8 cellular contexts compared by ENCODE assay signal in the genomic region with DNA sequence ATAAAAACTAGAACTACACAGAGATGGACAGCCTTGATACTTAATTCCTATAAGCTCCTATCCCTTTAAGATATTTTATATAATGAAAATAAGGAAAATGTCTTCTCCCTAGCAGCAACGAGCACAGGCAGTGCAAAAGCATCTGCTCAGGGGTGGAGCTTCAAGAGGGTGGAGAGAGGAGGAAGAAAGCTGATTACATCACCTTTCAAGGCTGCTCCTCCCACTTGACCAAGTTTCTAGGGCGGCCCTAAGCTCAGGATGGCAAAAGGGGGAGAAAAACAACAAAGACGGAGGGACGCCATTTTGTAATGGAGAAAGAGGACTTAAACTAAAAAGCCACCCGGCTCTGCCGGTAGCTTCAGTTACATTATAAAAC. TPM values are rescaled to one million over a fixed set of nuclear protein-coding genes. Genes with fewer than 3 reads are reported as not detected.
A peak's percentile ranks its signal among the peaks of the same experiment; 100 is the strongest.
DNase-seq lines count a peak whose midpoint lies in the region; ATAC-seq and TF ChIP-seq lines count a peak whose summit lies in the region.

No MANE protein-coding gene starts in this region.

- TF ChIP-seq CTCF in HCT116 (IDR thresholded peaks at IDR 0.05 in 2 of 3, conservative IDR thresholded peaks at IDR 0.05 in 1 of 3; ENCODE audit: borderline replicate concordance in 1 of 3, insufficient read depth in 1 of 3, low read depth in 2 of 3, low read length in 2 of 3), result no peak
- no peak for TF ChIP-seq CTCF in osteoblast (IDR thresholded peaks at IDR 0.05; ENCODE audit: extremely low read depth, low read depth, low read length)
- TF ChIP-seq CTCF in thoracic aorta (IDR thresholded peaks at IDR 0.05), result no peak

- RAD21 ChIA-PET in HCT116 (lab: Charles Lee; ENCODE audit: low non-redundant PET in 1 of 2, low total read pairs in 2 of 2, uncharacterized antibody in 2 of 2, unreplicated experiment in 2 of 2), result interaction anchor here (0.5 to 0.7 kb wide), 2 partner anchors 18 to 19 kb away, joined by 3 to 4 read pairs; no protein-coding TSS in a partner anchor

- peak overlapping the region; percentile 87 for H3K4me2 ChIP-seq in HCT116 (ENCODE audit: low read length)
- peak overlapping the region; percentile 86 for H3K4me2 ChIP-seq in osteoblast (ENCODE audit: insufficient read depth, low read length)

- H4K20me1 ChIP-seq in HCT116 (ENCODE audit: insufficient read depth), result no peaks in the 10 kb centered on the region; the same call in 1 of the 2 replicates
- peaks cover 36% of the 10 kb centered on the region for H4K20me1 ChIP-seq in osteoblast (ENCODE audit: insufficient read depth, low read length)

- peak overlapping the region; percentile 87 for H3K27ac ChIP-seq in HCT116 (ENCODE audit: low read depth, low read length)
- H3K27ac ChIP-seq in osteoblast (ENCODE audit: low read depth, low read length), result peak overlapping the region; percentile 99
- H3K27ac ChIP-seq in thoracic aorta, result peak overlapping the region; percentile 91 to 94

- no TSS peak for BruUV-seq in HCT116 (replicated peaks; lab: Mats Ljungman, UMichigan)

- no peaks in the 10 kb centered on the region for H3K9me3 ChIP-seq in HCT116 (ENCODE audit: control insufficient read depth in 1 of 2, insufficient read depth in 1 of 2, low read depth in 1 of 2, low read length in 2 of 2)
- H3K9me3 ChIP-seq in osteoblast (ENCODE audit: low read depth, low read length), result no peaks in the 10 kb centered on the region
- no peaks in the 10 kb centered on the region for H3K9me3 ChIP-seq in thoracic aorta

- ATAC-seq in HCT116 (peak; percentile 61), thoracic aorta (ENCODE audit: insufficient number of reproducible peaks, low FRiP score, low read depth) (peak; percentile 79)

- peak overlapping the region; percentile 92 to 94 for H3K4me3 ChIP-seq in HCT116 (replicated peaks in 1 of 2; ENCODE audit: low read depth in 1 of 2, low read length in 2 of 2)
- H3K4me3 ChIP-seq in osteoblast (ENCODE audit: insufficient read depth, low read length), result peak overlapping the region; percentile 95
- peak overlapping the region; percentile 76 for H3K4me3 ChIP-seq in thoracic aorta

- TF ChIP-seq RAD21 in HCT116 (IDR thresholded peaks at IDR 0.05; ENCODE audit: low read depth), result no peak

- POLR2A ChIA-PET in HCT116 (lab: Charles Lee), result interaction anchor here (0.7 to 3.5 kb wide), 23 partner anchors 10 to 473 kb away, joined by 3 to 17 read pairs (median 6); a partner anchor contains a TSS

- H3K27me3 ChIP-seq in HCT116 (ENCODE audit: insufficient read depth, low read length) (no peaks in the 10 kb centered on the region), osteoblast (ENCODE audit: insufficient read depth, low read length) (no peaks in the 10 kb centered on the region), thoracic aorta (replicated peaks; ENCODE audit: insufficient read depth) (no peaks in the 10 kb centered on the region)

- peak overlapping the region; percentile 98 for H3K9ac ChIP-seq in HCT116 (ENCODE audit: low read length)

- H3K4me1 ChIP-seq in HCT116 (ENCODE audit: control insufficient read depth in 1 of 2, insufficient read depth in 2 of 2, low read length in 2 of 2) (peaks cover 13 to 40% of the 10 kb centered on the region in 2 experiments), osteoblast (ENCODE audit: insufficient read depth, low read length) (peaks cover 59% of the 10 kb centered on the region), thoracic aorta (ENCODE audit: control insufficient read depth in 1 of 2, low read depth in 2 of 2) (peaks cover 31 to 59% of the 10 kb centered on the region in 2 donors)

- H3K9me2 ChIP-seq in HCT116 (ENCODE audit: insufficient read depth), result no peaks in the 10 kb centered on the region

- intact Hi-C loops in HCT116 (cut with micrococcal nuclease), result loop anchor here (5.0 to 10.0 kb wide), 2 partner anchors 133 to 200 kb away; no protein-coding TSS in a partner anchor
- intact Hi-C loops in head of caudate nucleus (cut with DNase I), result loop anchor here (5.0 kb wide), 2 partner anchors 43 to 107 kb away; a partner anchor contains a TSS

- H3K36me3 ChIP-seq in HCT116 (ENCODE audit: control insufficient read depth in 1 of 2, insufficient read depth in 2 of 2, low read length in 2 of 2) (peaks cover 13 to 36% of the 10 kb centered on the region in 2 experiments), osteoblast (ENCODE audit: insufficient read depth, low read length) (peaks cover 40% of the 10 kb centered on the region), thoracic aorta (peaks cover 5% of the 10 kb centered on the region)

- TF ChIP-seq POLR2A in HCT116 (IDR thresholded peaks at IDR 0.05; ENCODE audit: borderline replicate concordance, extremely low read depth, insufficient read depth, insufficient read length), result peak; percentile 16

- CTCF ChIA-PET in HCT116 (lab: Charles Lee), result interaction anchor here (1.3 to 3.6 kb wide), 3 partner anchors 58 to 132 kb away, joined by 4 to 26 read pairs (median 5); a partner anchor contains a TSS

- H2AFZ ChIP-seq in HCT116 (ENCODE audit: low read depth, low read length, poor library complexity, severe bottlenecking) (no peak overlapping the region), osteoblast (ENCODE audit: low read length) (no peak overlapping the region)

- DNase-seq in EH (ENCODE audit: low read depth) (peak; percentile 99), HCT116 (ENCODE audit: low read depth, low spot score) (peak; percentile 93), NCI-H128 (lab: John Stamatoyannopoulos, UW; ENCODE audit: unreplicated experiment) (peak; percentile 87), SKM-1 treated with dmso at 0.1 percent for 144 hours (lab: John Stamatoyannopoulos, UW; ENCODE audit: unreplicated experiment) (peak; percentile 98), head of caudate nucleus (peak; percentile 62 to 97 (median 90)), osteoblast (ENCODE audit: insufficient read length, low spot score, missing footprints) (peak; percentile 69), thoracic aorta (ENCODE audit: low spot score) (peak; percentile 83)
- peak; percentile 63 for DNase-seq in activated naive CD8-positive, alpha-beta T cell treated with anti-CD3 and anti-CD28 coated beads, Interleukin-2, amount 50 U/mL, for 16 hours (ENCODE audit: low read depth, low spot score)

- H3K79me2 ChIP-seq in HCT116 (ENCODE audit: insufficient read depth, low read length), result peaks cover 79% of the 10 kb centered on the region
- H3K79me2 ChIP-seq in osteoblast (ENCODE audit: insufficient read depth, low read length), result peaks cover 54% of the 10 kb centered on the region

TF ChIP-seq in HCT116, 20 proteins besides CTCF, POLR2A, EP300 and RAD21:
- TF ChIP-seq YY1 (IDR thresholded peaks at IDR 0.05; ENCODE audit: extremely low read depth, insufficient replicate concordance, low read depth, low read length), result peak; percentile 92
- no peak for TF ChIP-seq EZH2phosphoT487 (IDR thresholded peaks at IDR 0.05; ENCODE audit: borderline replicate concordance)

RNA-seq across cellular contexts. Expression of a gene that starts 2.2 kb away (rescaled TPM):
- total RNA-seq in HCT116 (2021; ENCODE audit: unreplicated experiment), result 104 TPM
- polyA plus RNA-seq in HCT116 (2012), result 38.7 and 44.4 TPM in 2 replicates
- total RNA-seq in osteoblast, result 29.0 and 37.4 TPM in 2 replicates
- total RNA-seq in thoracic aorta, result 10 to 100 TPM; 28.7 to 43.1 TPM

RNA-seq across cellular contexts. Expression of a gene that starts 2.8 kb away (rescaled TPM):
- total RNA-seq in HCT116 (2021; ENCODE audit: unreplicated experiment) (112 TPM), osteoblast (67.3 and 83.4 TPM in 2 replicates), thoracic aorta (10 to 100 TPM; 23.6 to 27.3 TPM)
- 92.3 and 113 TPM in 2 replicates for polyA plus RNA-seq in HCT116 (2012)

RNA-seq across cellular contexts. Expression of a gene that starts 11.8 kb away (rescaled TPM):
- total RNA-seq in HCT116 (2021; ENCODE audit: unreplicated experiment), result 19.8 TPM
- polyA plus RNA-seq in HCT116 (2012), result 19.8 and 24.0 TPM in 2 replicates
- 4.4 and 4.7 TPM in 2 replicates for total RNA-seq in osteoblast
- 10 to 100 TPM in 1 of 2 donors, 1 to 10 TPM in 1; 4.1 to 12.2 TPM for total RNA-seq in thoracic aorta

RNA-seq across cellular contexts. Expression of a gene that starts 32.1 kb away (rescaled TPM):
- total RNA-seq in HCT116 (2021; ENCODE audit: unreplicated experiment), result 34.8 TPM
- polyA plus RNA-seq in HCT116 (2012), result 26.5 and 27.6 TPM in 2 replicates
- 4.7 and 6.2 TPM in 2 replicates for total RNA-seq in osteoblast
- total RNA-seq in thoracic aorta, result 10 to 100 TPM; 17.1 to 30.3 TPM

RNA-seq across cellular contexts. Expression of a gene that starts 43.6 kb away (rescaled TPM):
- 53.3 TPM for total RNA-seq in HCT116 (2021; ENCODE audit: unreplicated experiment)
- 40.6 and 41.5 TPM in 2 replicates for polyA plus RNA-seq in HCT116 (2012)
- total RNA-seq in osteoblast, result 37.3 and 37.4 TPM in 2 replicates
- 10 to 100 TPM; 24.2 to 52.1 TPM for total RNA-seq in thoracic aorta

Comparison
In these comparisons a context has a peak if more than half of its experiments do, and no peak if none do; other contexts are left out.
1. Peak in every context shown above with its lines: DNase-seq, ATAC-seq, H3K4me3 ChIP-seq and H3K27ac ChIP-seq.